Comparison of ENCODE assay signal across 18 cellular contexts in genomic region chr5:102845041-102845440, GRCh38.
"Had no signal": no experiment of that assay in that cellular context is flagged by ENCODE, and none has a peak within 500 bp of the region (broad histone marks: within the 10 kb centered on the region; RNA-seq: fewer than 3 reads in every experiment).

No MANE protein-coding gene starts in this region.

- H3K27me3 Mint-ChIP-seq: activated B cell treated with CpG ODN at 0.5 μM for 24 hours; activated CD4-positive, alpha-beta memory T cell treated with anti-CD3 and anti-CD28 coated beads, Interleukin-2, amount 10 ng/mL, durations not matched to agents 7 days and 5 days; activated naive CD4-positive, alpha-beta T cell treated with anti-CD3 and anti-CD28 coated beads, Interleukin-2, amount 10 ng/mL, durations not matched to agents 7 days and 5 days; activated T-cell treated with anti-CD3 and anti-CD28 coated beads, Interleukin-2, amount 50 U/mL, for 24 hours; memory B cell; naive B cell had no signal

- H3K27ac ChIP-seq: esophagus muscularis mucosa, testis, upper lobe of left lung had no signal

- H3K4me2 ChIP-seq: smooth muscle cell had no signal

- H3K4me3 Mint-ChIP-seq: activated B cell treated with CpG ODN at 0.5 μM for 24 hours; activated CD4-positive, alpha-beta memory T cell treated with anti-CD3 and anti-CD28 coated beads, Interleukin-2, amount 10 ng/mL, durations not matched to agents 7 days and 5 days; activated naive CD4-positive, alpha-beta T cell treated with anti-CD3 and anti-CD28 coated beads, Interleukin-2, amount 10 ng/mL, durations not matched to agents 7 days and 5 days; activated T-cell treated with anti-CD3 and anti-CD28 coated beads, Interleukin-2, amount 50 U/mL, for 24 hours; memory B cell; naive B cell; stimulated activated effector memory CD8-positive, alpha-beta T cell treated with anti-CD3 and anti-CD28 coated beads, Interleukin-12 subunit alpha, Interleukin-12 subunit beta, amount 100 ng/mL, for 72 hours; T-helper 2 cell treated with Interferon-gamma antibody and Interleukin-4, amounts not matched to agents 5 μg/mL and 100 μg/mL, for 36 hours had no signal

- H3K27me3 ChIP-seq: esophagus muscularis mucosa, testis, upper lobe of left lung had no signal

- H3K4me1 Mint-ChIP-seq: activated B cell treated with CpG ODN at 0.5 μM for 24 hours; activated CD4-positive, alpha-beta memory T cell treated with anti-CD3 and anti-CD28 coated beads, Interleukin-2, amount 10 ng/mL, durations not matched to agents 7 days and 5 days; memory B cell; naive B cell had no signal

- H3K9me3 ChIP-seq: esophagus muscularis mucosa, mucosa of descending colon, testis had no signal

- H3K4me3 ChIP-seq: esophagus muscularis mucosa, mucosa of descending colon, smooth muscle cell, testis, upper lobe of left lung had no signal

- ATAC-seq: mucosa of descending colon; sciatic nerve; stimulated activated effector memory CD8-positive, alpha-beta T cell treated with anti-CD3 and anti-CD28 coated beads, Interleukin-12 subunit alpha, Interleukin-12 subunit beta, amount 100 ng/mL, for 72 hours had no signal

- H3K27ac Mint-ChIP-seq: activated B cell treated with CpG ODN at 0.5 μM for 24 hours; activated CD4-positive, alpha-beta memory T cell treated with anti-CD3 and anti-CD28 coated beads, Interleukin-2, amount 10 ng/mL, durations not matched to agents 7 days and 5 days; activated naive CD4-positive, alpha-beta T cell treated with anti-CD3 and anti-CD28 coated beads, Interleukin-2, amount 10 ng/mL, durations not matched to agents 7 days and 5 days; activated T-cell treated with anti-CD3 and anti-CD28 coated beads, Interleukin-2, amount 50 U/mL, for 24 hours; memory B cell; naive B cell; stimulated activated effector memory CD8-positive, alpha-beta T cell treated with anti-CD3 and anti-CD28 coated beads, Interleukin-12 subunit alpha, Interleukin-12 subunit beta, amount 100 ng/mL, for 72 hours; T-helper 2 cell treated with Interferon-gamma antibody and Interleukin-4, amounts not matched to agents 5 μg/mL and 100 μg/mL, for 36 hours had no signal

- H3K36me3 ChIP-seq: esophagus muscularis mucosa, upper lobe of left lung had no signal

- DNase-seq: activated B cell treated with CpG ODN at 0.5 μM for 24 hours; activated CD4-positive, alpha-beta memory T cell treated with anti-CD3 and anti-CD28 coated beads, Interleukin-2, amount 10 ng/mL, durations not matched to agents 7 days and 5 days; activated CD4-positive, alpha-beta T cell treated with anti-CD3 and anti-CD28 coated beads for 48 hours; activated effector memory CD4-positive, alpha-beta T cell treated with Interleukin-2 at 50 U/mL for 16 hours; activated naive CD4-positive, alpha-beta T cell treated with anti-CD3 and anti-CD28 coated beads, Interleukin-2, amount 10 ng/mL, durations not matched to agents 7 days and 5 days; activated T-cell treated with anti-CD3 and anti-CD28 coated beads, Interleukin-2, amount 50 U/mL, for 24 hours; effector CD4-positive, alpha-beta T cell; mucosa of descending colon; naive B cell; stimulated activated CD4-positive, alpha-beta T cell treated with anti-CD3 and anti-CD28 coated beads, Interleukin-4, amount 100 ng/mL, for 24 hours; testis; upper lobe of left lung had no signal

- H3K9me3 Mint-ChIP-seq: activated CD4-positive, alpha-beta memory T cell treated with anti-CD3 and anti-CD28 coated beads, Interleukin-2, amount 10 ng/mL, durations not matched to agents 7 days and 5 days; activated naive CD4-positive, alpha-beta T cell treated with anti-CD3 and anti-CD28 coated beads, Interleukin-2, amount 10 ng/mL, durations not matched to agents 7 days and 5 days; activated T-cell treated with anti-CD3 and anti-CD28 coated beads, Interleukin-2, amount 50 U/mL, for 24 hours; T-helper 2 cell treated with Interferon-gamma antibody and Interleukin-4, amounts not matched to agents 5 μg/mL and 100 μg/mL, for 36 hours had no signal
